Comparison of ENCODE assay signal across 15 cellular contexts in the genomic region with DNA sequence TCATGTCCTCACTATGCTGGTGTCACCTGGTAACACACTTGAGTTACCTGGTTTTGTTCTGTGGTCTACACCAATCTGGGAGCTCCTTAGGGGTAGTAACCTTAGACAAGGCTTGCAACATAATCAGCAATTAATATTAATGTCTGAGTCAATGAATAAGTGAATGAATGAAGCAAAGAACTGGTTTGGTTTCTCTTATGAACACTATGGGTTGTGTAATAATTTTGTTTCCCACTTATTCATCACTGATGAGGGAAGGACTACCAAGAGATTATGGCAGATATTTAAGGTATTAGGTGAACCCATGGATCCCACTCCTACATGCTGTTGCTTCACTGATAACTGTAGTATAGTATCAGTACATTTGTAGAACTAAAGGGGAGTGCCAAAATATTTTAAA.
A peak's percentile ranks its signal among the peaks of the same experiment; 100 is the strongest.
DNase-seq lines count a peak whose midpoint lies in the region; ATAC-seq and TF ChIP-seq lines count a peak whose summit lies in the region.
"Had no signal": no experiment of that assay in that cellular context is flagged by ENCODE, and none has a peak within 500 bp of the region (broad histone marks: within the 10 kb centered on the region; RNA-seq: fewer than 3 reads in every experiment).

No MANE protein-coding gene starts in this region.

- H3K27me3 ChIP-seq in foreskin keratinocyte (peaks cover 5% of the 10 kb centered on the region), testis (no peaks in the 10 kb centered on the region)
- H3K27me3 ChIP-seq: SJCRH30 had no signal

- H3K9me3 Mint-ChIP-seq in HFFc6 = no peaks in the 10 kb centered on the region
- H3K9me3 Mint-ChIP-seq: CD8-positive, alpha-beta T cell had no signal

- no peak overlapping the region for H3K27ac ChIP-seq in foreskin keratinocyte
- H3K27ac ChIP-seq in testis = no peak overlapping the region
- H3K27ac ChIP-seq: SJCRH30 had no signal

- DNase-seq in NCI-H82 (lab: John Stamatoyannopoulos, UW) = peak; percentile 9
- no peak for DNase-seq in NCI-H82 treated with DMSO at 0.1 percent for 48 hours (lab: John Stamatoyannopoulos, UW; ENCODE audit: unreplicated experiment)
- DNase-seq in amniotic epithelial cell (ENCODE audit: low read depth) = peak; percentile 88
- DNase-seq in foreskin keratinocyte = peak in 1 of 2 donors; percentile 57
- DNase-seq in testis = no peak
- no peak for DNase-seq in DMS 273 treated with DMSO at 0.1 percent for 48 hours (lab: John Stamatoyannopoulos, UW)
- DNase-seq in HFFc6 = no peak
- DNase-seq: 8988T; CD8-positive, alpha-beta T cell; GF-D8; NCI-H187; NCI-H345; NCI-H526; SJCRH30 had no signal

- no peaks in the 10 kb centered on the region for H3K36me3 Mint-ChIP-seq in HFFc6 (ENCODE audit: low read depth)
- H3K36me3 Mint-ChIP-seq: CD8-positive, alpha-beta T cell had no signal

- TF ChIP-seq CTCF in foreskin keratinocyte (conservative IDR thresholded peaks at IDR 0.05) (no peak), testis (IDR thresholded peaks at IDR 0.05) (no peak), HFFc6 (IDR thresholded peaks at IDR 0.05) (no peak)

- H3K27me3 Mint-ChIP-seq in HFFc6 (ENCODE audit: insufficient read depth) = peaks cover 8% of the 10 kb centered on the region

- H3K27ac Mint-ChIP-seq in HFFc6 = no peak overlapping the region

- ATAC-seq in foreskin keratinocyte (peak; percentile 20), GM21529 (IDR thresholded peaks at IDR 0.05; ENCODE audit: unreplicated experiment) (no peak)
- ATAC-seq: CD8-positive, alpha-beta T cell had no signal

- no peaks in the 10 kb centered on the region for H3K4me1 ChIP-seq in foreskin keratinocyte
- no peaks in the 10 kb centered on the region for H3K4me1 ChIP-seq in testis
- H3K4me1 ChIP-seq: SJCRH30 had no signal

- intact Hi-C loops in testis (cut with DNase I; ENCODE audit: low total_unique reads) = loop anchor here (10.0 kb wide), 1 partner anchor 635 kb away; no protein-coding TSS in a partner anchor

- no peak for TF ChIP-seq POLR2A in testis (IDR thresholded peaks at IDR 0.05)

- H3K4me3 Mint-ChIP-seq in HFFc6 = no peak overlapping the region
- H3K4me3 Mint-ChIP-seq: CD8-positive, alpha-beta T cell had no signal

- H3K4me1 Mint-ChIP-seq in HFFc6 (ENCODE audit: low read depth) = peaks cover 14% of the 10 kb centered on the region

- H3K9me3 ChIP-seq in testis = no peaks in the 10 kb centered on the region
- H3K9me3 ChIP-seq: SJCRH30 had no signal

- no peak overlapping the region for H3K4me3 ChIP-seq in testis
- H3K4me3 ChIP-seq: SJCRH30 had no signal

- no peaks in the 10 kb centered on the region for H3K36me3 ChIP-seq in testis (ENCODE audit: low read depth, missing control alignments)
- H3K36me3 ChIP-seq: SJCRH30 had no signal

Comparison
In these comparisons a context has a peak if more than half of its experiments do, and no peak if none do; other contexts are left out.
1. DNase-seq: peak in NCI-H82 (single experiment) and amniotic epithelial cell (single experiment); none in NCI-H82 treated with DMSO at 0.1 percent for 48 hours (single experiment), testis (single experiment), DMS 273 treated with DMSO at 0.1 percent for 48 hours (single experiment) and HFFc6 (single experiment).